2 cellular contexts compared by ENCODE assay signal in the genomic region with DNA sequence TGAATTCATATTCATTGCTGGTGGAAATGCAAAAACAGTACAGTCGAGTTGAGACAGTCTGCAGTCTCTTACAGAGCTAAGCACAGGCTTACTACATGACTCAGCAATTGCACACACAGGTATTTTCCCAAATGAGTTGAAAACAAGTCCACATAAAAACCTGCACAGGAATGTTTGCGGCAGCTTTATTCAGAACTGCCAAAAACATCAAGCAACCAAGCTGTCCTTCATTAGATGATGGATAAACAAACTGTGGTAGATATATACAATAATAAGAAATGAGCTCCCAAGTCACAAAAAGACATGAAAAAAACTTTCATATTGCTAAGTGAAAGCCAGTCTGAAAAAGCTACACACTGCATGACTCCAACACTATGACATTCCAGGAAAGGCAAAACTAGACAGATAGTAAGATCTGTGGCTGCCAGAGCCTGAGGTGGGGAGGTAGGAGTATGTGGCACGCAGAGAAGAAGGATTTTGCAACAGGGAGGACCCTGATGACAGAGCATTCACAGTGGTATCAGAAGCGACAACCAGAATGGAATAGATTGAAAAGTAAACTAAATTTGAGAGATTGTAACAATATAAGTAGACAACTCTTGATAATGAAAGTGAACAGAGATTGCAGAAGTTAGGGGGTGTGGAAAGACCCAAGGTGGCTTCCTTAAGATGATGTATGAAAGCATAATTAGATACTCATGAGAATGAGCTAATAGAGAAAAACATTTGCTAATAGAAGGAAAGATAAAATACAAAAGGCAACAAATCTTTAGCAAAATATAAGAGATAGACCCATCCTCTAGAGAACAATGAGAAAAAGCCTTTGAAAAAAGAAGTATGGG.
A peak's percentile ranks its signal among the peaks of the same experiment; 100 is the strongest.
TF ChIP-seq lines count a peak whose summit lies in the region.

No MANE protein-coding gene starts in this region.

TF ChIP-seq in HEK293, 187 proteins besides CTCF, POLR2A, EP300 and RAD21 (continued from another document):
- TF ChIP-seq ZNF660 (tag by site-specific recombination; IDR thresholded peaks at IDR 0.05): 0 out of 2 replicates have a peak, but pooled peaks have one; percentile 14
- peak; percentile 66 for TF ChIP-seq PRDM1 (tag by site-specific recombination; IDR thresholded peaks at IDR 0.05)
- TF ChIP-seq ZBTB17 (tag by site-specific recombination; IDR thresholded peaks at IDR 0.05): peak; percentile 92

TF ChIP-seq in GM12878, 131 proteins besides CTCF, POLR2A, EP300 and RAD21 (continued from another document):
- TF ChIP-seq BCL3 (IDR thresholded peaks at IDR 0.05; ENCODE audit: borderline replicate concordance, insufficient read depth, low read depth, low read length, poor library complexity, severe bottlenecking): no peak
- TF ChIP-seq MEF2A (IDR thresholded peaks at IDR 0.05; ENCODE audit: insufficient read depth, low read depth, low read length): no peak
- no peak for TF ChIP-seq PRDM15 (CRISPR knock-in tag; IDR thresholded peaks at IDR 0.05)
- TF ChIP-seq, protein P1, sequence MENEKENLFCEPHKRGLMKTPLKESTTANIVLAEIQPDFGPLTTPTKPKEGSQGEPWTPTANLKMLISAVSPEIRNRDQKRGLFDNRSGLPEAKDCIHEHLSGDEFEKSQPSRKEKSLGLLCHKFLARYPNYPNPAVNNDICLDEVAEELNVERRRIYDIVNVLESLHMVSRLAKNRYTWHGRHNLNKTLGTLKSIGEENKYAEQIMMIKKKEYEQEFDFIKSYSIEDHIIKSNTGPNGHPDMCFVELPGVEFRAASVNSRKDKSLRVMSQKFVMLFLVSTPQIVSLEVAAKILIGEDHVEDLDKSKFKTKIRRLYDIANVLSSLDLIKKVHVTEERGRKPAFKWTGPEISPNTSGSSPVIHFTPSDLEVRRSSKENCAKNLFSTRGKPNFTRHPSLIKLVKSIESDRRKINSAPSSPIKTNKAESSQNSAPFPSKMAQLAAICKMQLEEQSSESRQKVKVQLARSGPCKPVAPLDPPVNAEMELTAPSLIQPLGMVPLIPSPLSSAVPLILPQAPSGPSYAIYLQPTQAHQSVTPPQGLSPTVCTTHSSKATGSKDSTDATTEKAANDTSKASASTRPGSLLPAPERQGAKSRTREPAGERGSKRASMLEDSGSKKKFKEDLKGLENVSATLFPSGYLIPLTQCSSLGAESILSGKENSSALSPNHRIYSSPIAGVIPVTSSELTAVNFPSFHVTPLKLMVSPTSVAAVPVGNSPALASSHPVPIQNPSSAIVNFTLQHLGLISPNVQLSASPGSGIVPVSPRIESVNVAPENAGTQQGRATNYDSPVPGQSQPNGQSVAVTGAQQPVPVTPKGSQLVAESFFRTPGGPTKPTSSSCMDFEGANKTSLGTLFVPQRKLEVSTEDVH (IDR thresholded peaks at IDR 0.05; ENCODE audit: low read depth, partially characterized antibody): no peak
- TF ChIP-seq ATF2 (IDR thresholded peaks at IDR 0.05; ENCODE audit: low read length): peak; percentile 60
- TF ChIP-seq CREB1 (IDR thresholded peaks at IDR 0.05; ENCODE audit: low read depth): peak; percentile 40; the same call in 1 of the 2 replicates
- TF ChIP-seq ESRRA (IDR thresholded peaks at IDR 0.05; ENCODE audit: low read length): no peak
- no peak for TF ChIP-seq SUPT20H (IDR thresholded peaks at IDR 0.05; ENCODE audit: borderline replicate concordance, control insufficient read depth, low read depth, low read length)
- TF ChIP-seq POLR2AphosphoS5 (IDR thresholded peaks at IDR 0.05; ENCODE audit: low read length): no peak
- no peak for TF ChIP-seq PAX5 (IDR thresholded peaks at IDR 0.05; ENCODE audit: borderline replicate concordance, low read depth, low read length)
- peak; percentile 27; the same call in 1 of the 2 replicates for TF ChIP-seq NFIC (IDR thresholded peaks at IDR 0.05; ENCODE audit: low read depth, low read length)
- no peak for TF ChIP-seq FOS (IDR thresholded peaks at IDR 0.05; ENCODE audit: borderline replicate concordance, extremely low read depth, insufficient read length)
- TF ChIP-seq HDAC2 (IDR thresholded peaks at IDR 0.05): no peak
- peak; percentile 61; the same call in 1 of the 2 replicates for TF ChIP-seq BACH1 (IDR thresholded peaks at IDR 0.05; ENCODE audit: borderline replicate concordance)
- TF ChIP-seq KLF5 (IDR thresholded peaks at IDR 0.05; ENCODE audit: partially characterized antibody): no peak
- no peak for TF ChIP-seq NFXL1 (IDR thresholded peaks at IDR 0.05; ENCODE audit: borderline replicate concordance)
- TF ChIP-seq ASH2L (IDR thresholded peaks at IDR 0.05; ENCODE audit: borderline replicate concordance, low read depth): no peak
- TF ChIP-seq NR2F1 (conservative IDR thresholded peaks at IDR 0.05): no peak
- TF ChIP-seq ZSCAN29 (IDR thresholded peaks at IDR 0.05): no peak
